In the genomic region with DNA sequence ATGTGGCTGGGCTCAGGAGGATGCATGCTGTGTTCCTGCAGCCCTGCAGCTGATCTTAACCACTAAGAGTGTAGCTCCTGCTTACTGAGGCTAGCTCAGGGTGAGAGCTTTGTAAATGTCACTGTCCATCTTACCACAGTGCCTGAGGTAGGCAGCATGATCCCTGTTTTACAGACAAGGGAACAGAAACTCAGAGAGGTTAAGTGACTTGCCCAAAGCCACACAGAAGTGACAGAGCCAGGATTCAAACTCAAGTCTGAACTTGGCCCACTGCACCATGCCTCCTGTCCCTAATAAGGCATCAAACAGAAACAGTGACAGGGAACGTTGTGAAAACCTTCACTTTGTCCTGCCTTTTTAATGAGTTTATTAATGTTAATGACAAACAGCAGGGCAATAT, we compare ENCODE assay signal across 2 cellular contexts.
A peak's percentile ranks its signal among the peaks of the same experiment; 100 is the strongest.
TF ChIP-seq lines count a peak whose summit lies in the region.

No MANE protein-coding gene starts in this region.

TF ChIP-seq in HepG2, 621 proteins besides CTCF, POLR2A, EP300 and RAD21:
- TF ChIP-seq ZBTB20 (CRISPR knock-in tag; IDR thresholded peaks at IDR 0.05; ENCODE audit: borderline replicate concordance, low read depth) (no peak), ZNF768 (CRISPR knock-in tag; IDR thresholded peaks at IDR 0.05) (peak; percentile 50; the same call in 1 of the 2 replicates)

TF ChIP-seq in WTC11, 78 proteins besides CTCF, POLR2A, EP300 and RAD21:
- no peak for TF ChIP-seq ATF3 (CRISPR knock-in tag; conservative IDR thresholded peaks at IDR 0.05)
- TF ChIP-seq PRRX2 (CRISPR knock-in tag; IDR thresholded peaks at IDR 0.05), result no peak
- TF ChIP-seq, protein P1, sequence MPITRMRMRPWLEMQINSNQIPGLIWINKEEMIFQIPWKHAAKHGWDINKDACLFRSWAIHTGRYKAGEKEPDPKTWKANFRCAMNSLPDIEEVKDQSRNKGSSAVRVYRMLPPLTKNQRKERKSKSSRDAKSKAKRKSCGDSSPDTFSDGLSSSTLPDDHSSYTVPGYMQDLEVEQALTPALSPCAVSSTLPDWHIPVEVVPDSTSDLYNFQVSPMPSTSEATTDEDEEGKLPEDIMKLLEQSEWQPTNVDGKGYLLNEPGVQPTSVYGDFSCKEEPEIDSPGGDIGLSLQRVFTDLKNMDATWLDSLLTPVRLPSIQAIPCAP (CRISPR knock-in tag; IDR thresholded peaks at IDR 0.05), result no peak
- TF ChIP-seq, protein P2, sequence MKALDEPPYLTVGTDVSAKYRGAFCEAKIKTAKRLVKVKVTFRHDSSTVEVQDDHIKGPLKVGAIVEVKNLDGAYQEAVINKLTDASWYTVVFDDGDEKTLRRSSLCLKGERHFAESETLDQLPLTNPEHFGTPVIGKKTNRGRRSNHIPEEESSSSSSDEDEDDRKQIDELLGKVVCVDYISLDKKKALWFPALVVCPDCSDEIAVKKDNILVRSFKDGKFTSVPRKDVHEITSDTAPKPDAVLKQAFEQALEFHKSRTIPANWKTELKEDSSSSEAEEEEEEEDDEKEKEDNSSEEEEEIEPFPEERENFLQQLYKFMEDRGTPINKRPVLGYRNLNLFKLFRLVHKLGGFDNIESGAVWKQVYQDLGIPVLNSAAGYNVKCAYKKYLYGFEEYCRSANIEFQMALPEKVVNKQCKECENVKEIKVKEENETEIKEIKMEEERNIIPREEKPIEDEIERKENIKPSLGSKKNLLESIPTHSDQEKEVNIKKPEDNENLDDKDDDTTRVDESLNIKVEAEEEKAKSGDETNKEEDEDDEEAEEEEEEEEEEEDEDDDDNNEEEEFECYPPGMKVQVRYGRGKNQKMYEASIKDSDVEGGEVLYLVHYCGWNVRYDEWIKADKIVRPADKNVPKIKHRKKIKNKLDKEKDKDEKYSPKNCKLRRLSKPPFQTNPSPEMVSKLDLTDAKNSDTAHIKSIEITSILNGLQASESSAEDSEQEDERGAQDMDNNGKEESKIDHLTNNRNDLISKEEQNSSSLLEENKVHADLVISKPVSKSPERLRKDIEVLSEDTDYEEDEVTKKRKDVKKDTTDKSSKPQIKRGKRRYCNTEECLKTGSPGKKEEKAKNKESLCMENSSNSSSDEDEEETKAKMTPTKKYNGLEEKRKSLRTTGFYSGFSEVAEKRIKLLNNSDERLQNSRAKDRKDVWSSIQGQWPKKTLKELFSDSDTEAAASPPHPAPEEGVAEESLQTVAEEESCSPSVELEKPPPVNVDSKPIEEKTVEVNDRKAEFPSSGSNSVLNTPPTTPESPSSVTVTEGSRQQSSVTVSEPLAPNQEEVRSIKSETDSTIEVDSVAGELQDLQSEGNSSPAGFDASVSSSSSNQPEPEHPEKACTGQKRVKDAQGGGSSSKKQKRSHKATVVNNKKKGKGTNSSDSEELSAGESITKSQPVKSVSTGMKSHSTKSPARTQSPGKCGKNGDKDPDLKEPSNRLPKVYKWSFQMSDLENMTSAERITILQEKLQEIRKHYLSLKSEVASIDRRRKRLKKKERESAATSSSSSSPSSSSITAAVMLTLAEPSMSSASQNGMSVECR (CRISPR knock-in tag; IDR thresholded peaks at IDR 0.05; ENCODE audit: borderline replicate concordance), result 0 out of 2 replicates have a peak, but pooled peaks have one; percentile 44
- no peak for TF ChIP-seq GRHL2 (CRISPR knock-in tag; IDR thresholded peaks at IDR 0.05; ENCODE audit: insufficient replicate concordance, severe bottlenecking)
- TF ChIP-seq CREM (CRISPR knock-in tag; IDR thresholded peaks at IDR 0.05), result no peak
TF ChIP-seq in WTC11: peak in this region for 1.
